ENCODE assay signal across 33 cellular contexts in genomic region chr1:155268630-155269029, GRCh38. TPM values are rescaled to one million over a fixed set of nuclear protein-coding genes. Genes with fewer than 3 reads are reported as not detected.
"Had no signal": no experiment of that assay in that cellular context is flagged by ENCODE, and none has a peak within 500 bp of the region (broad histone marks: within the 10 kb centered on the region; RNA-seq: fewer than 3 reads in every experiment).

No MANE protein-coding gene starts in this region.

- H3K27me3 Mint-ChIP-seq: activated CD4-positive, alpha-beta T cell treated with anti-CD3 and anti-CD28 coated beads, Interleukin-2, amount 10 ng/mL, durations not matched to agents 24 days and 14 days; activated CD8-positive, alpha-beta T cell treated with anti-CD3 and anti-CD28 coated beads for 36 hours had no signal

- FAIRE-seq: bronchial epithelial cell, K562 had no signal

- H3K27ac ChIP-seq: adrenal gland, SJCRH30, SK-N-MC had no signal

- H3K27me3 ChIP-seq: adrenal gland, SJCRH30 had no signal

- H3K9me3 ChIP-seq: adrenal gland, SJCRH30 had no signal

- DNase-seq: activated CD4-positive, alpha-beta T cell treated with anti-CD3 and anti-CD28 coated beads, Interleukin-2, amount 10 ng/mL, durations not matched to agents 24 days and 14 days; activated CD4-positive, alpha-beta T cell treated with anti-CD3 and anti-CD28 coated beads, Interleukin-2, amount 50 U/mL, for 4 hours; activated CD8-positive, alpha-beta T cell treated with anti-CD3 and anti-CD28 coated beads for 36 hours; activated gamma-delta T cell; activated naive CD4-positive, alpha-beta T cell treated with anti-CD3 and anti-CD28 coated beads for 36 hours; activated T-cell treated with anti-CD3 and anti-CD28 coated beads, Interleukin-2, amount 50 U/mL, for 1 hour; activated T-cell treated with anti-CD3 and anti-CD28 coated beads, Interleukin-2, amount 50 U/mL, for 72 hours; adrenal gland; caudate nucleus; NCI-H1092 treated with DMSO at 0.1 percent for 48 hours; NCI-H1417; NCI-H146; NCI-H187; NCI-H2029 treated with DMSO at 0.1 percent for 48 hours; NCI-H2107; NCI-H2171; NCI-H510A; NCI-H526; NCI-H748 treated with DMSO at 0.1 percent for 48 hours; OCI-M1; SHP77; SJCRH30; T1000 had no signal

- H3K4me3 ChIP-seq: adrenal gland, K562, SJCRH30, SK-N-MC had no signal

- H3K9me3 Mint-ChIP-seq: activated CD4-positive, alpha-beta T cell treated with anti-CD3 and anti-CD28 coated beads, Interleukin-2, amount 10 ng/mL, durations not matched to agents 24 days and 14 days; activated CD8-positive, alpha-beta T cell treated with anti-CD3 and anti-CD28 coated beads for 36 hours; activated naive CD4-positive, alpha-beta T cell treated with anti-CD3 and anti-CD28 coated beads for 36 hours; activated naive CD4-positive, alpha-beta T cell treated with anti-CD3 and anti-CD28 coated beads, Interleukin-2, amount 50 U/mL, for 72 hours; activated T-cell treated with anti-CD3 and anti-CD28 coated beads, Interleukin-2, amount 50 U/mL, for 72 hours; activated T-helper 2 cell treated with anti-CD3 and anti-CD28 coated beads, Interferon-gamma antibody, Interleukin-2, Interleukin-4, amounts not matched to agents 10 μg/mL and 5 μg/mL and 100 μg/mL, durations not matched to agents 14 hours and 24 hours and 36 hours; brain had no signal

- H3K4me3 Mint-ChIP-seq: activated CD4-positive, alpha-beta T cell treated with anti-CD3 and anti-CD28 coated beads, Interleukin-2, amount 10 ng/mL, durations not matched to agents 24 days and 14 days; activated CD8-positive, alpha-beta T cell treated with anti-CD3 and anti-CD28 coated beads for 36 hours; activated naive CD4-positive, alpha-beta T cell treated with anti-CD3 and anti-CD28 coated beads for 36 hours; activated T-cell treated with anti-CD3 and anti-CD28 coated beads, Interleukin-2, amount 50 U/mL, for 72 hours had no signal

- H3K27ac Mint-ChIP-seq: activated CD4-positive, alpha-beta T cell treated with anti-CD3 and anti-CD28 coated beads, Interleukin-2, amount 10 ng/mL, durations not matched to agents 24 days and 14 days; activated CD8-positive, alpha-beta T cell treated with anti-CD3 and anti-CD28 coated beads for 36 hours; activated naive CD4-positive, alpha-beta T cell treated with anti-CD3 and anti-CD28 coated beads for 36 hours; activated T-helper 2 cell treated with anti-CD3 and anti-CD28 coated beads, Interferon-gamma antibody, Interleukin-2, Interleukin-4, amounts not matched to agents 10 μg/mL and 5 μg/mL and 100 μg/mL, durations not matched to agents 14 hours and 24 hours and 36 hours had no signal

RNA-seq across cellular contexts. Expression of gene PKLR, which starts 32.6 kb away (rescaled TPM):
- total RNA-seq: activated CD8-positive, alpha-beta memory T cell treated with anti-CD3 and anti-CD28 coated beads for 36 hours; activated CD8-positive, alpha-beta T cell treated with anti-CD3 and anti-CD28 coated beads for 36 hours; activated naive CD4-positive, alpha-beta T cell treated with anti-CD3 and anti-CD28 coated beads for 36 hours; activated T-cell treated with anti-CD3 and anti-CD28 coated beads, Interleukin-2, amount 50 U/mL, for 72 hours; activated T-helper 2 cell treated with anti-CD3 and anti-CD28 coated beads, Interferon-gamma antibody, Interleukin-2, Interleukin-4, amounts not matched to agents 10 μg/mL and 5 μg/mL and 100 μg/mL, durations not matched to agents 14 hours and 24 hours and 36 hours; bronchial epithelial cell; M059J; T-helper 1 cell treated with Interleukin-12 subunit alpha and Interleukin-12 subunit beta and Interleukin-4 antibody, amounts not matched to agents 30 ng/mL and 1 ng/mL, for 36 hours; T-helper 2 cell treated with Interferon-gamma antibody and Interleukin-4, amounts not matched to agents 100 ng/mL and 5 ng/mL, for 36 hours had no signal
